In the genomic region with DNA sequence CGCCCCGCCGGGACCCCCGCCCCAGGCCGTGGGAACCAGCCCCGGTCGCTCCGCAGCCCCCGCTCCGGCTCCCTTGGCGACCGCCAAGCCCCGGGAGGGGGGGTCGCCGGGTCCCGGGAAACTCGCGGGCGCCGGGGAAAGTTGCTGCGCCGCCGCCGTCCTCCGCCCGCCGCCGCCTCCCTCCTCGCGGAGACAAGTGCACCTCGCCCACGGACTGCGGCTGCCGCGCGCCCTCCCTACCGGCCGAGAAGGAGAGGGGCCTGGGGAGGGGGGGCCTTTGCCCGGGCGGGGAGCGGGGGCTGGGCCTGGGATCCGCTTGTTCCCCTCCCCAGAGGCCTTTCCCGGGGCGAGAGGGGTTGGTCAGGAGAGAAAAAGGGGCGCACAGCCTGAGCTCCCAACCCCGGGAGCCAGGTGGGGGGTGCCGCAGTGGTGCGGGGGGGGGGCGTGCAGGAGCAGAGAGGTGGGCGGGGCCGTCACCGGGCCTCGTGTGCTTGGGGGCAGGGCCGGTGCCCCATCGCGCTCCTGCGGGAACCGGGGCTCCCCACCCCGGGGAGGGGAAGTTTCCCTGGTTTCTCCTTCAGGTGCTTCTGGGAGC, we compare ENCODE assay signal across 1 cellular context.
A peak's percentile ranks its signal among the peaks of the same experiment; 100 is the strongest.
TF ChIP-seq lines count a peak whose summit lies in the region.

No MANE protein-coding gene starts in this region.

TF ChIP-seq in K562, 482 proteins besides CTCF, POLR2A, EP300 and RAD21 (continued from another document):
- TF ChIP-seq, protein P1, sequence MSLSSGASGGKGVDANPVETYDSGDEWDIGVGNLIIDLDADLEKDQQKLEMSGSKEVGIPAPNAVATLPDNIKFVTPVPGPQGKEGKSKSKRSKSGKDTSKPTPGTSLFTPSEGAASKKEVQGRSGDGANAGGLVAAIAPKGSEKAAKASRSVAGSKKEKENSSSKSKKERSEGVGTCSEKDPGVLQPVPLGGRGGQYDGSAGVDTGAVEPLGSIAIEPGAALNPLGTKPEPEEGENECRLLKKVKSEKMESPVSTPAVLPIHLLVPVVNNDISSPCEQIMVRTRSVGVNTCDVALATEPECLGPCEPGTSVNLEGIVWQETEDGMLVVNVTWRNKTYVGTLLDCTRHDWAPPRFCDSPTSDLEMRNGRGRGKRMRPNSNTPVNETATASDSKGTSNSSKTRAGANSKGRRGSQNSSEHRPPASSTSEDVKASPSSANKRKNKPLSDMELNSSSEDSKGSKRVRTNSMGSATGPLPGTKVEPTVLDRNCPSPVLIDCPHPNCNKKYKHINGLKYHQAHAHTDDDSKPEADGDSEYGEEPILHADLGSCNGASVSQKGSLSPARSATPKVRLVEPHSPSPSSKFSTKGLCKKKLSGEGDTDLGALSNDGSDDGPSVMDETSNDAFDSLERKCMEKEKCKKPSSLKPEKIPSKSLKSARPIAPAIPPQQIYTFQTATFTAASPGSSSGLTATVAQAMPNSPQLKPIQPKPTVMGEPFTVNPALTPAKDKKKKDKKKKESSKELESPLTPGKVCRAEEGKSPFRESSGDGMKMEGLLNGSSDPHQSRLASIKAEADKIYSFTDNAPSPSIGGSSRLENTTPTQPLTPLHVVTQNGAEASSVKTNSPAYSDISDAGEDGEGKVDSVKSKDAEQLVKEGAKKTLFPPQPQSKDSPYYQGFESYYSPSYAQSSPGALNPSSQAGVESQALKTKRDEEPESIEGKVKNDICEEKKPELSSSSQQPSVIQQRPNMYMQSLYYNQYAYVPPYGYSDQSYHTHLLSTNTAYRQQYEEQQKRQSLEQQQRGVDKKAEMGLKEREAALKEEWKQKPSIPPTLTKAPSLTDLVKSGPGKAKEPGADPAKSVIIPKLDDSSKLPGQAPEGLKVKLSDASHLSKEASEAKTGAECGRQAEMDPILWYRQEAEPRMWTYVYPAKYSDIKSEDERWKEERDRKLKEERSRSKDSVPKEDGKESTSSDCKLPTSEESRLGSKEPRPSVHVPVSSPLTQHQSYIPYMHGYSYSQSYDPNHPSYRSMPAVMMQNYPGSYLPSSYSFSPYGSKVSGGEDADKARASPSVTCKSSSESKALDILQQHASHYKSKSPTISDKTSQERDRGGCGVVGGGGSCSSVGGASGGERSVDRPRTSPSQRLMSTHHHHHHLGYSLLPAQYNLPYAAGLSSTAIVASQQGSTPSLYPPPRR (CRISPR knock-in tag; IDR thresholded peaks at IDR 0.05; ENCODE audit: borderline replicate concordance), result no peak
- TF ChIP-seq KLF1 (tag; IDR thresholded peaks at IDR 0.05) (no peak), RBBP5 (IDR thresholded peaks at IDR 0.05; ENCODE audit: borderline replicate concordance, insufficient read depth, low read length, poor library complexity, severe bottlenecking) (peak; percentile 8), NCOA4 (IDR thresholded peaks at IDR 0.05; ENCODE audit: partially characterized antibody) (no peak), MAFF (IDR thresholded peaks at IDR 0.05; ENCODE audit: low read length) (no peak), ZNF589 (CRISPR knock-in tag; IDR thresholded peaks at IDR 0.05; ENCODE audit: low read depth) (no peak), TCF7L2 (IDR thresholded peaks at IDR 0.05; ENCODE audit: low read depth, low read length) (no peak), BHLHE40 (IDR thresholded peaks at IDR 0.05; ENCODE audit: low read length) (no peak), ZFP30 (CRISPR knock-in tag; IDR thresholded peaks at IDR 0.05; ENCODE audit: borderline replicate concordance) (no peak), CAMTA2 (CRISPR knock-in tag; conservative IDR thresholded peaks at IDR 0.05) (no peak), DPF2 (IDR thresholded peaks at IDR 0.05) (no peak), MAZ (CRISPR knock-in tag; conservative IDR thresholded peaks at IDR 0.05 in 1 of 2, IDR thresholded peaks at IDR 0.05 in 1 of 2) (0 out of 4 replicates have a peak, but pooled peaks have one; percentile 10 to 15), ZNF717 (CRISPR knock-in tag; IDR thresholded peaks at IDR 0.05) (no peak), RBFOX2 (IDR thresholded peaks at IDR 0.05; ENCODE audit: low read depth, low read length) (peak; percentile 11; the same call in 1 of the 2 replicates), CHD2 (IDR thresholded peaks at IDR 0.05; ENCODE audit: low read depth, low read length) (no peak), PCBP1 (IDR thresholded peaks at IDR 0.05; ENCODE audit: low read depth, low read length, poor library complexity, severe bottlenecking) (peak; percentile 33), SIN3A (IDR thresholded peaks at IDR 0.05; ENCODE audit: borderline replicate concordance in 2 of 2, control insufficient read depth in 1 of 2, low read depth in 2 of 2, low read length in 2 of 2) (peak in 1 of 2 experiments; percentile 56; a peak in 1 of 4 replicates), NUFIP1 (IDR thresholded peaks at IDR 0.05; ENCODE audit: partially characterized antibody) (no peak), STAT5B (CRISPR knock-in tag; IDR thresholded peaks at IDR 0.05) (no peak)
- TF ChIP-seq, protein P2, sequence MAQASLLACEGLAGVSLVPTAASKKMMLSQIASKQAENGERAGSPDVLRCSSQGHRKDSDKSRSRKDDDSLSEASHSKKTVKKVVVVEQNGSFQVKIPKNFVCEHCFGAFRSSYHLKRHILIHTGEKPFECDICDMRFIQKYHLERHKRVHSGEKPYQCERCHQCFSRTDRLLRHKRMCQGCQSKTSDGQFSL (CRISPR knock-in tag; IDR thresholded peaks at IDR 0.05), result peak; percentile 76
- TF ChIP-seq, protein P2 (tag; IDR thresholded peaks at IDR 0.05), result peak in 1 of 2 experiments; percentile 95; a peak in 2 of 4 replicates
- TF ChIP-seq, protein P3, sequence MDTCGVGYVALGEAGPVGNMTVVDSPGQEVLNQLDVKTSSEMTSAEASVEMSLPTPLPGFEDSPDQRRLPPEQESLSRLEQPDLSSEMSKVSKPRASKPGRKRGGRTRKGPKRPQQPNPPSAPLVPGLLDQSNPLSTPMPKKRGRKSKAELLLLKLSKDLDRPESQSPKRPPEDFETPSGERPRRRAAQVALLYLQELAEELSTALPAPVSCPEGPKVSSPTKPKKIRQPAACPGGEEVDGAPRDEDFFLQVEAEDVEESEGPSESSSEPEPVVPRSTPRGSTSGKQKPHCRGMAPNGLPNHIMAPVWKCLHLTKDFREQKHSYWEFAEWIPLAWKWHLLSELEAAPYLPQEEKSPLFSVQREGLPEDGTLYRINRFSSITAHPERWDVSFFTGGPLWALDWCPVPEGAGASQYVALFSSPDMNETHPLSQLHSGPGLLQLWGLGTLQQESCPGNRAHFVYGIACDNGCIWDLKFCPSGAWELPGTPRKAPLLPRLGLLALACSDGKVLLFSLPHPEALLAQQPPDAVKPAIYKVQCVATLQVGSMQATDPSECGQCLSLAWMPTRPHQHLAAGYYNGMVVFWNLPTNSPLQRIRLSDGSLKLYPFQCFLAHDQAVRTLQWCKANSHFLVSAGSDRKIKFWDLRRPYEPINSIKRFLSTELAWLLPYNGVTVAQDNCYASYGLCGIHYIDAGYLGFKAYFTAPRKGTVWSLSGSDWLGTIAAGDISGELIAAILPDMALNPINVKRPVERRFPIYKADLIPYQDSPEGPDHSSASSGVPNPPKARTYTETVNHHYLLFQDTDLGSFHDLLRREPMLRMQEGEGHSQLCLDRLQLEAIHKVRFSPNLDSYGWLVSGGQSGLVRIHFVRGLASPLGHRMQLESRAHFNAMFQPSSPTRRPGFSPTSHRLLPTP (IDR thresholded peaks at IDR 0.05; ENCODE audit: borderline replicate concordance, extremely low read depth, insufficient read length), result no peak
- TF ChIP-seq, protein P4, sequence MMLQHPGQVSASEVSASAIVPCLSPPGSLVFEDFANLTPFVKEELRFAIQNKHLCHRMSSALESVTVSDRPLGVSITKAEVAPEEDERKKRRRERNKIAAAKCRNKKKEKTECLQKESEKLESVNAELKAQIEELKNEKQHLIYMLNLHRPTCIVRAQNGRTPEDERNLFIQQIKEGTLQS (IDR thresholded peaks at IDR 0.05), result no peak
- TF ChIP-seq, protein P4 (CRISPR knock-in tag; conservative IDR thresholded peaks at IDR 0.05), result no peak
- TF ChIP-seq, protein P5, sequence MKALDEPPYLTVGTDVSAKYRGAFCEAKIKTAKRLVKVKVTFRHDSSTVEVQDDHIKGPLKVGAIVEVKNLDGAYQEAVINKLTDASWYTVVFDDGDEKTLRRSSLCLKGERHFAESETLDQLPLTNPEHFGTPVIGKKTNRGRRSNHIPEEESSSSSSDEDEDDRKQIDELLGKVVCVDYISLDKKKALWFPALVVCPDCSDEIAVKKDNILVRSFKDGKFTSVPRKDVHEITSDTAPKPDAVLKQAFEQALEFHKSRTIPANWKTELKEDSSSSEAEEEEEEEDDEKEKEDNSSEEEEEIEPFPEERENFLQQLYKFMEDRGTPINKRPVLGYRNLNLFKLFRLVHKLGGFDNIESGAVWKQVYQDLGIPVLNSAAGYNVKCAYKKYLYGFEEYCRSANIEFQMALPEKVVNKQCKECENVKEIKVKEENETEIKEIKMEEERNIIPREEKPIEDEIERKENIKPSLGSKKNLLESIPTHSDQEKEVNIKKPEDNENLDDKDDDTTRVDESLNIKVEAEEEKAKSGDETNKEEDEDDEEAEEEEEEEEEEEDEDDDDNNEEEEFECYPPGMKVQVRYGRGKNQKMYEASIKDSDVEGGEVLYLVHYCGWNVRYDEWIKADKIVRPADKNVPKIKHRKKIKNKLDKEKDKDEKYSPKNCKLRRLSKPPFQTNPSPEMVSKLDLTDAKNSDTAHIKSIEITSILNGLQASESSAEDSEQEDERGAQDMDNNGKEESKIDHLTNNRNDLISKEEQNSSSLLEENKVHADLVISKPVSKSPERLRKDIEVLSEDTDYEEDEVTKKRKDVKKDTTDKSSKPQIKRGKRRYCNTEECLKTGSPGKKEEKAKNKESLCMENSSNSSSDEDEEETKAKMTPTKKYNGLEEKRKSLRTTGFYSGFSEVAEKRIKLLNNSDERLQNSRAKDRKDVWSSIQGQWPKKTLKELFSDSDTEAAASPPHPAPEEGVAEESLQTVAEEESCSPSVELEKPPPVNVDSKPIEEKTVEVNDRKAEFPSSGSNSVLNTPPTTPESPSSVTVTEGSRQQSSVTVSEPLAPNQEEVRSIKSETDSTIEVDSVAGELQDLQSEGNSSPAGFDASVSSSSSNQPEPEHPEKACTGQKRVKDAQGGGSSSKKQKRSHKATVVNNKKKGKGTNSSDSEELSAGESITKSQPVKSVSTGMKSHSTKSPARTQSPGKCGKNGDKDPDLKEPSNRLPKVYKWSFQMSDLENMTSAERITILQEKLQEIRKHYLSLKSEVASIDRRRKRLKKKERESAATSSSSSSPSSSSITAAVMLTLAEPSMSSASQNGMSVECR (CRISPR knock-in tag; IDR thresholded peaks at IDR 0.05), result no peak
- TF ChIP-seq, protein P6, sequence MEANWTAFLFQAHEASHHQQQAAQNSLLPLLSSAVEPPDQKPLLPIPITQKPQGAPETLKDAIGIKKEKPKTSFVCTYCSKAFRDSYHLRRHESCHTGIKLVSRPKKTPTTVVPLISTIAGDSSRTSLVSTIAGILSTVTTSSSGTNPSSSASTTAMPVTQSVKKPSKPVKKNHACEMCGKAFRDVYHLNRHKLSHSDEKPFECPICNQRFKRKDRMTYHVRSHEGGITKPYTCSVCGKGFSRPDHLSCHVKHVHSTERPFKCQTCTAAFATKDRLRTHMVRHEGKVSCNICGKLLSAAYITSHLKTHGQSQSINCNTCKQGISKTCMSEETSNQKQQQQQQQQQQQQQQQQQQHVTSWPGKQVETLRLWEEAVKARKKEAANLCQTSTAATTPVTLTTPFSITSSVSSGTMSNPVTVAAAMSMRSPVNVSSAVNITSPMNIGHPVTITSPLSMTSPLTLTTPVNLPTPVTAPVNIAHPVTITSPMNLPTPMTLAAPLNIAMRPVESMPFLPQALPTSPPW (CRISPR knock-in tag; IDR thresholded peaks at IDR 0.05), result peak; percentile 66
- TF ChIP-seq, protein P7, sequence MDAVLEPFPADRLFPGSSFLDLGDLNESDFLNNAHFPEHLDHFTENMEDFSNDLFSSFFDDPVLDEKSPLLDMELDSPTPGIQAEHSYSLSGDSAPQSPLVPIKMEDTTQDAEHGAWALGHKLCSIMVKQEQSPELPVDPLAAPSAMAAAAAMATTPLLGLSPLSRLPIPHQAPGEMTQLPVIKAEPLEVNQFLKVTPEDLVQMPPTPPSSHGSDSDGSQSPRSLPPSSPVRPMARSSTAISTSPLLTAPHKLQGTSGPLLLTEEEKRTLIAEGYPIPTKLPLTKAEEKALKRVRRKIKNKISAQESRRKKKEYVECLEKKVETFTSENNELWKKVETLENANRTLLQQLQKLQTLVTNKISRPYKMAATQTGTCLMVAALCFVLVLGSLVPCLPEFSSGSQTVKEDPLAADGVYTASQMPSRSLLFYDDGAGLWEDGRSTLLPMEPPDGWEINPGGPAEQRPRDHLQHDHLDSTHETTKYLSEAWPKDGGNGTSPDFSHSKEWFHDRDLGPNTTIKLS (IDR thresholded peaks at IDR 0.05; ENCODE audit: borderline replicate concordance, low read depth), result no peak
